Comparison of ENCODE assay signal across 30 cellular contexts in genomic region chr10:48519731-48520506, GRCh38.
A peak's percentile ranks its signal among the peaks of the same experiment; 100 is the strongest.
DNase-seq lines count a peak whose midpoint lies in the region; ATAC-seq, FAIRE-seq and TF ChIP-seq lines count a peak whose summit lies in the region.
"Had no signal": no experiment of that assay in that cellular context is flagged by ENCODE, and none has a peak within 500 bp of the region (broad histone marks: within the 10 kb centered on the region; RNA-seq: fewer than 3 reads in every experiment).

No MANE protein-coding gene starts in this region.

- TF ChIP-seq CTCF in osteoblast (IDR thresholded peaks at IDR 0.05; ENCODE audit: extremely low read depth, low read depth, low read length): no peak
- no peak for TF ChIP-seq CTCF in smooth muscle cell (IDR thresholded peaks at IDR 0.05; ENCODE audit: borderline replicate concordance, insufficient read depth, poor library complexity, severe bottlenecking)

- no peak overlapping the region for H3K27ac Mint-ChIP-seq in stimulated activated naive CD8-positive, alpha-beta T cell treated with anti-CD3 and anti-CD28 coated beads, Interleukin-15, amount 100 ng/mL, for 72 hours
- H3K27ac Mint-ChIP-seq: activated CD4-positive, alpha-beta memory T cell treated with anti-CD3 and anti-CD28 coated beads for 36 hours; activated naive CD8-positive, alpha-beta T cell; T-helper 2 cell treated with Interferon-gamma antibody and Interleukin-4, amounts not matched to agents 5 μg/mL and 100 μg/mL, for 36 hours had no signal

- H3K4me1 Mint-ChIP-seq in stimulated activated naive CD8-positive, alpha-beta T cell treated with anti-CD3 and anti-CD28 coated beads, Interleukin-15, amount 100 ng/mL, for 72 hours: peaks cover 24% of the 10 kb centered on the region

- H3K9me3 Mint-ChIP-seq in stimulated activated naive CD8-positive, alpha-beta T cell treated with anti-CD3 and anti-CD28 coated beads, Interleukin-15, amount 100 ng/mL, for 72 hours: peaks cover 5 to 8% of the 10 kb centered on the region in 2 donors

- no peak for DNase-seq in stimulated activated naive CD8-positive, alpha-beta T cell treated with anti-CD3 and anti-CD28 coated beads, Interleukin-15, amount 100 ng/mL, for 72 hours
- DNase-seq in stimulated activated naive CD8-positive, alpha-beta T cell treated with anti-CD3 and anti-CD28 coated beads, Interleukin-15, Interleukin-2, amounts not matched to agents 100 U/mL and 50 U/mL, for 24 hours: no peak
- DNase-seq in ecto neural progenitor cell (ENCODE audit: low spot score) (peak; percentile 45), osteoblast (ENCODE audit: insufficient read length, low spot score, missing footprints) (no peak), smooth muscle cell (lab: John Stamatoyannopoulos, UW; ENCODE audit: unreplicated experiment) (no peak), GM12891 (ENCODE audit: insufficient read length, low spot score) (no peak), G401 (ENCODE audit: low spot score) (no peak), T-helper 2 cell (no peak)
- DNase-seq: activated CD4-positive, alpha-beta memory T cell treated with anti-CD3 and anti-CD28 coated beads for 36 hours; activated CD4-positive, alpha-beta T cell treated with anti-CD3 and anti-CD28 coated beads for 1 hour; DMS153; effector CD8-positive, alpha-beta T cell; Karpas-422; NCI-H1436; NCI-H2081 treated with DMSO at 0.1 percent for 48 hours; NCI-H226; NCI-H526 treated with DMSO at 0.1 percent for 48 hours; nucleus accumbens; PC-3; psoas muscle; Right ventricle myocardium superior; stimulated activated naive CD4-positive, alpha-beta T cell had no signal

- no peak overlapping the region for H3K4me2 ChIP-seq in osteoblast (ENCODE audit: insufficient read depth, low read length)
- H3K4me2 ChIP-seq in smooth muscle cell: no peak overlapping the region

- no peaks in the 10 kb centered on the region for H3K9me3 ChIP-seq in osteoblast (ENCODE audit: low read depth, low read length)
- H3K9me3 ChIP-seq in smooth muscle cell (replicated peaks; ENCODE audit: low read depth): no peaks in the 10 kb centered on the region
- H3K9me3 ChIP-seq: HAP-1, vagina had no signal

- H3K9ac ChIP-seq in smooth muscle cell (ENCODE audit: low read depth): no peak overlapping the region

- in situ Hi-C loops in G401 (cut with HindIII; ENCODE audit: low sequenced_read_pairs): no loop called here

- peak overlapping the region; percentile 7 for H3K27ac ChIP-seq in osteoblast (ENCODE audit: low read depth, low read length)
- no peak overlapping the region for H3K27ac ChIP-seq in smooth muscle cell (ENCODE audit: low read depth)
- H3K27ac ChIP-seq: epithelial cell of prostate, psoas muscle, thoracic aorta, vagina had no signal

- FAIRE-seq in GM12891 (lab: Jason Lieb, UNC): no peak
- FAIRE-seq: bronchial epithelial cell, GM12892 had no signal

- H3K27me3 Mint-ChIP-seq in stimulated activated naive CD8-positive, alpha-beta T cell treated with anti-CD3 and anti-CD28 coated beads, Interleukin-15, amount 100 ng/mL, for 72 hours: peaks cover 61% of the 10 kb centered on the region

- peaks cover 90% of the 10 kb centered on the region for H3K79me2 ChIP-seq in osteoblast (ENCODE audit: insufficient read depth, low read length)
- no peaks in the 10 kb centered on the region for H3K79me2 ChIP-seq in smooth muscle cell (ENCODE audit: low read depth)

- peak; percentile 5 for ATAC-seq in stimulated activated naive CD8-positive, alpha-beta T cell treated with anti-CD3 and anti-CD28 coated beads, Interleukin-15, amount 100 ng/mL, for 72 hours
- no peak for ATAC-seq in stimulated activated naive CD8-positive, alpha-beta T cell treated with anti-CD3 and anti-CD28 coated beads, Interleukin-15, Interleukin-2, amounts not matched to agents 100 U/mL and 50 U/mL, for 24 hours
- ATAC-seq: PC-3, psoas muscle had no signal

- no peak for TF ChIP-seq POLR2A in GM12891 (IDR thresholded peaks at IDR 0.05; ENCODE audit: low read depth, low read length)

- H2AFZ ChIP-seq in osteoblast (ENCODE audit: low read length): no peak overlapping the region
- H2AFZ ChIP-seq in smooth muscle cell (ENCODE audit: low read depth): no peak overlapping the region

- H3K36me3 ChIP-seq in osteoblast (ENCODE audit: insufficient read depth, low read length): peaks cover 14% of the 10 kb centered on the region
- H3K36me3 ChIP-seq in smooth muscle cell (ENCODE audit: low read depth): no peaks in the 10 kb centered on the region
- H3K36me3 ChIP-seq: HAP-1, thoracic aorta, vagina had no signal

- no peak overlapping the region for H3K4me3 ChIP-seq in osteoblast (ENCODE audit: insufficient read depth, low read length)
- no peak overlapping the region for H3K4me3 ChIP-seq in smooth muscle cell
- H3K4me3 ChIP-seq: HAP-1, psoas muscle, thoracic aorta, vagina had no signal

- peaks cover 29% of the 10 kb centered on the region for H3K4me1 ChIP-seq in osteoblast (ENCODE audit: insufficient read depth, low read length)
- peaks cover 2% of the 10 kb centered on the region for H3K4me1 ChIP-seq in smooth muscle cell (ENCODE audit: low read depth)
- H3K4me1 ChIP-seq: HAP-1 had no signal

- H3K4me3 Mint-ChIP-seq in stimulated activated naive CD8-positive, alpha-beta T cell treated with anti-CD3 and anti-CD28 coated beads, Interleukin-15, amount 100 ng/mL, for 72 hours: no peak overlapping the region
- H3K4me3 Mint-ChIP-seq: activated CD4-positive, alpha-beta memory T cell treated with anti-CD3 and anti-CD28 coated beads for 36 hours; activated naive CD8-positive, alpha-beta T cell; T-helper 2 cell treated with Interferon-gamma antibody and Interleukin-4, amounts not matched to agents 5 μg/mL and 100 μg/mL, for 36 hours had no signal

- H4K20me1 ChIP-seq in osteoblast (ENCODE audit: insufficient read depth, low read length) (peaks cover 34% of the 10 kb centered on the region), smooth muscle cell (ENCODE audit: low read depth) (peaks cover 3% of the 10 kb centered on the region)

- H3F3A ChIP-seq in smooth muscle cell (ENCODE audit: low read depth): no peaks in the 10 kb centered on the region

- 88% methylated on average over 10 of the region's 10 CpGs for WGBS in smooth muscle cell (ENCODE audit: low lambda C conversion rate)

- H3K27me3 ChIP-seq in osteoblast (ENCODE audit: insufficient read depth, low read length) (no peaks in the 10 kb centered on the region), smooth muscle cell (ENCODE audit: low read depth) (peaks cover 38% of the 10 kb centered on the region)
- H3K27me3 ChIP-seq: vagina had no signal

TF ChIP-seq in GM12891, 5 proteins besides CTCF, POLR2A, EP300 and RAD21:
- TF ChIP-seq POLR2AphosphoS5 (IDR thresholded peaks at IDR 0.05; ENCODE audit: low read depth, low read length): no peak
- TF ChIP-seq PAX5 (IDR thresholded peaks at IDR 0.05; ENCODE audit: insufficient read depth, low read length, severe bottlenecking): no peak
- no peak for TF ChIP-seq TAF1 (IDR thresholded peaks at IDR 0.05; ENCODE audit: low read depth, low read length)
- TF ChIP-seq SPI1 (IDR thresholded peaks at IDR 0.05; ENCODE audit: low read depth, low read length): no peak
- TF ChIP-seq POU2F2 (IDR thresholded peaks at IDR 0.05; ENCODE audit: low read depth, low read length): no peak
